2 cellular contexts compared by ENCODE assay signal in genomic region chr12:46521145-46521544, GRCh38.
TF ChIP-seq lines count a peak whose summit lies in the region.

No MANE protein-coding gene starts in this region.

TF ChIP-seq in IMR-90, 13 proteins besides CTCF, POLR2A, EP300 and RAD21 (continued from another document):
- TF ChIP-seq SMC3 (IDR thresholded peaks at IDR 0.05; ENCODE audit: low read depth, low read length) (no peak), NFE2L2 (IDR thresholded peaks at IDR 0.05; ENCODE audit: low read depth, low read length) (no peak), CEBPB (IDR thresholded peaks at IDR 0.05; ENCODE audit: low read depth, low read length) (no peak), MAFK (IDR thresholded peaks at IDR 0.05; ENCODE audit: low read depth, low read length) (no peak), FOS (IDR thresholded peaks at IDR 0.05; ENCODE audit: low read depth, low read length) (no peak), MAZ (IDR thresholded peaks at IDR 0.05; ENCODE audit: borderline replicate concordance, low read depth, low read length) (no peak), MXI1 (IDR thresholded peaks at IDR 0.05; ENCODE audit: borderline replicate concordance, low read depth, low read length) (no peak)
- TF ChIP-seq, protein P1, sequence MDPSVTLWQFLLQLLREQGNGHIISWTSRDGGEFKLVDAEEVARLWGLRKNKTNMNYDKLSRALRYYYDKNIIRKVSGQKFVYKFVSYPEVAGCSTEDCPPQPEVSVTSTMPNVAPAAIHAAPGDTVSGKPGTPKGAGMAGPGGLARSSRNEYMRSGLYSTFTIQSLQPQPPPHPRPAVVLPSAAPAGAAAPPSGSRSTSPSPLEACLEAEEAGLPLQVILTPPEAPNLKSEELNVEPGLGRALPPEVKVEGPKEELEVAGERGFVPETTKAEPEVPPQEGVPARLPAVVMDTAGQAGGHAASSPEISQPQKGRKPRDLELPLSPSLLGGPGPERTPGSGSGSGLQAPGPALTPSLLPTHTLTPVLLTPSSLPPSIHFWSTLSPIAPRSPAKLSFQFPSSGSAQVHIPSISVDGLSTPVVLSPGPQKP (IDR thresholded peaks at IDR 0.05; ENCODE audit: borderline replicate concordance, low read depth, low read length): no peak

TF ChIP-seq in WTC11, 78 proteins besides CTCF, POLR2A, EP300 and RAD21 (continued from another document):
- no peak for TF ChIP-seq ZNF425 (CRISPR knock-in tag; conservative IDR thresholded peaks at IDR 0.05)
- TF ChIP-seq, protein P2, sequence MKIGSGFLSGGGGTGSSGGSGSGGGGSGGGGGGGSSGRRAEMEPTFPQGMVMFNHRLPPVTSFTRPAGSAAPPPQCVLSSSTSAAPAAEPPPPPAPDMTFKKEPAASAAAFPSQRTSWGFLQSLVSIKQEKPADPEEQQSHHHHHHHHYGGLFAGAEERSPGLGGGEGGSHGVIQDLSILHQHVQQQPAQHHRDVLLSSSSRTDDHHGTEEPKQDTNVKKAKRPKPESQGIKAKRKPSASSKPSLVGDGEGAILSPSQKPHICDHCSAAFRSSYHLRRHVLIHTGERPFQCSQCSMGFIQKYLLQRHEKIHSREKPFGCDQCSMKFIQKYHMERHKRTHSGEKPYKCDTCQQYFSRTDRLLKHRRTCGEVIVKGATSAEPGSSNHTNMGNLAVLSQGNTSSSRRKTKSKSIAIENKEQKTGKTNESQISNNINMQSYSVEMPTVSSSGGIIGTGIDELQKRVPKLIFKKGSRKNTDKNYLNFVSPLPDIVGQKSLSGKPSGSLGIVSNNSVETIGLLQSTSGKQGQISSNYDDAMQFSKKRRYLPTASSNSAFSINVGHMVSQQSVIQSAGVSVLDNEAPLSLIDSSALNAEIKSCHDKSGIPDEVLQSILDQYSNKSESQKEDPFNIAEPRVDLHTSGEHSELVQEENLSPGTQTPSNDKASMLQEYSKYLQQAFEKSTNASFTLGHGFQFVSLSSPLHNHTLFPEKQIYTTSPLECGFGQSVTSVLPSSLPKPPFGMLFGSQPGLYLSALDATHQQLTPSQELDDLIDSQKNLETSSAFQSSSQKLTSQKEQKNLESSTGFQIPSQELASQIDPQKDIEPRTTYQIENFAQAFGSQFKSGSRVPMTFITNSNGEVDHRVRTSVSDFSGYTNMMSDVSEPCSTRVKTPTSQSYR (CRISPR knock-in tag; IDR thresholded peaks at IDR 0.05): no peak
